Comparison of ENCODE assay signal across 13 cellular contexts in genomic region chr3:152909180-152909883, GRCh38.
DNase-seq lines count a peak whose midpoint lies in the region; ATAC-seq and TF ChIP-seq lines count a peak whose summit lies in the region.
"Had no signal": no experiment of that assay in that cellular context is flagged by ENCODE, and none has a peak within 500 bp of the region (broad histone marks: within the 10 kb centered on the region; RNA-seq: fewer than 3 reads in every experiment).

No MANE protein-coding gene starts in this region.

- WGBS in esophagus squamous epithelium, 2 donors = 39 to 48% methylated on average over 2 of the region's 2 CpGs

- no peak for TF ChIP-seq CTCF in esophagus squamous epithelium (IDR thresholded peaks at IDR 0.05)

- no peak overlapping the region for H3K4me3 Mint-ChIP-seq in effector memory CD8-positive, alpha-beta T cell
- H3K4me3 Mint-ChIP-seq: activated naive CD8-positive, alpha-beta T cell treated with anti-CD3 and anti-CD28 coated beads for 36 hours had no signal

- no peaks in the 10 kb centered on the region for H3K4me1 Mint-ChIP-seq in effector memory CD8-positive, alpha-beta T cell (ENCODE audit: low read depth in 2 of 2)
- H3K4me1 Mint-ChIP-seq: activated naive CD8-positive, alpha-beta T cell treated with anti-CD3 and anti-CD28 coated beads for 36 hours had no signal

- no peaks in the 10 kb centered on the region for H3K36me3 Mint-ChIP-seq in effector memory CD8-positive, alpha-beta T cell (ENCODE audit: insufficient read depth)
- H3K36me3 Mint-ChIP-seq: activated naive CD8-positive, alpha-beta T cell treated with anti-CD3 and anti-CD28 coated beads for 36 hours had no signal

- intact Hi-C loops in esophagus squamous epithelium (cut with DNase I) = no loop called here

- H3K4me3 ChIP-seq in esophagus squamous epithelium = no peak overlapping the region
- H3K4me3 ChIP-seq: SJSA1, vagina had no signal

- no peak for ATAC-seq in HG03457 (IDR thresholded peaks at IDR 0.05; ENCODE audit: unreplicated experiment)
- ATAC-seq in effector memory CD8-positive, alpha-beta T cell (replicated peaks) = no peak

- peaks cover 0 to 2% of the 10 kb centered on the region in 2 donors for H3K9me3 Mint-ChIP-seq in effector memory CD8-positive, alpha-beta T cell

- H3K36me3 ChIP-seq in esophagus squamous epithelium = no peaks in the 10 kb centered on the region
- H3K36me3 ChIP-seq: SJSA1, vagina had no signal

- peaks cover 0 to 31% (median 14%) of the 10 kb centered on the region in 3 donors for H3K4me1 ChIP-seq in esophagus squamous epithelium
- H3K4me1 ChIP-seq: SJSA1 had no signal

- TF ChIP-seq POLR2A in esophagus squamous epithelium (IDR thresholded peaks at IDR 0.05) = no peak

- peak overlapping the region; percentile 51 to 75 (median 70) for H3K27ac ChIP-seq in esophagus squamous epithelium
- H3K27ac ChIP-seq: SJSA1, vagina had no signal

- DNase-seq in EH (ENCODE audit: low read depth) (peak; percentile 15), RPMI8226 (peak; percentile 15), esophagus squamous epithelium (lab: John Stamatoyannopoulos, UW) (no peak), pons (ENCODE audit: low spot score) (peak; percentile 13), kidney glomerular epithelial cell (lab: John Stamatoyannopoulos, UW) (no peak), NCI-H1092 treated with DMSO at 0.1 percent for 48 hours (lab: John Stamatoyannopoulos, UW) (no peak)
- no peak for DNase-seq in effector memory CD8-positive, alpha-beta T cell
- DNase-seq: activated CD4-positive, alpha-beta T cell treated with anti-CD3 and anti-CD28 coated beads, Interleukin-2, amount 50 U/mL, for 4 hours; activated naive CD8-positive, alpha-beta T cell treated with anti-CD3 and anti-CD28 coated beads for 36 hours had no signal

- no peaks in the 10 kb centered on the region for H3K27me3 ChIP-seq in esophagus squamous epithelium
- H3K27me3 ChIP-seq: vagina had no signal

- H3K27ac Mint-ChIP-seq in effector memory CD8-positive, alpha-beta T cell = no peak overlapping the region
- H3K27ac Mint-ChIP-seq: activated naive CD8-positive, alpha-beta T cell treated with anti-CD3 and anti-CD28 coated beads for 36 hours; progenitor cell of endocrine pancreas had no signal

- H3K27me3 Mint-ChIP-seq in effector memory CD8-positive, alpha-beta T cell = peaks cover 0 to 8% of the 10 kb centered on the region in 2 donors
- H3K27me3 Mint-ChIP-seq: activated naive CD8-positive, alpha-beta T cell treated with anti-CD3 and anti-CD28 coated beads for 36 hours had no signal

- no peaks in the 10 kb centered on the region for H3K9me3 ChIP-seq in esophagus squamous epithelium
- H3K9me3 ChIP-seq: SJSA1, vagina had no signal

Comparison
In these comparisons a context has a peak if more than half of its experiments do, and no peak if none do; other contexts are left out.
1. DNase-seq: peak in EH (single experiment), RPMI8226 (single experiment) and pons (single experiment); none in esophagus squamous epithelium (single experiment), kidney glomerular epithelial cell (single experiment), NCI-H1092 treated with DMSO at 0.1 percent for 48 hours (single experiment) and effector memory CD8-positive, alpha-beta T cell (0 of 3).